8 cellular contexts compared by ENCODE assay signal in genomic region chr2:46062637-46063412, GRCh38.
DNase-seq lines count a peak whose midpoint lies in the region; ATAC-seq, FAIRE-seq and TF ChIP-seq lines count a peak whose summit lies in the region.

No MANE protein-coding gene starts in this region.

- H3K4me3 ChIP-seq in bronchial epithelial cell (ENCODE audit: low read depth, low read length) = no peak overlapping the region
- H3K4me3 ChIP-seq in kidney (ENCODE audit: low read length in 2 of 2) = no peak overlapping the region

- H3K36me3 Mint-ChIP-seq in WTC11 = no peaks in the 10 kb centered on the region

- peak overlapping the region in 1 of 2 donors; percentile 59 for H3K9ac ChIP-seq in kidney (ENCODE audit: low read length in 2 of 2)

- CTCF ChIA-PET in WTC11 (lab: Charles Lee) = interaction anchor here (0.6 to 2.8 kb wide), 65 partner anchors 9 to 814 kb away, joined by 3 to 41 read pairs (median 4); partner anchors contain the start of gene EPAS1

- H3K27ac ChIP-seq in kidney (ENCODE audit: low read depth in 2 of 2, low read length in 2 of 2) = peak overlapping the region; percentile 23 to 65

- no peak for FAIRE-seq in bronchial epithelial cell (lab: Jason Lieb, UNC)
- FAIRE-seq in kidney (lab: Jason Lieb, UNC) = no peak

- H3K4me1 Mint-ChIP-seq in WTC11 = peaks cover 12% of the 10 kb centered on the region

- no peaks in the 10 kb centered on the region for H3K27me3 ChIP-seq in bronchial epithelial cell (ENCODE audit: control insufficient read depth, insufficient read depth, low read length)

- no peaks in the 10 kb centered on the region for H3K27me3 Mint-ChIP-seq in WTC11 (ENCODE audit: low read depth)

- ATAC-seq in WTC11 = peak; percentile 84
- no peak for ATAC-seq in GM18520 (IDR thresholded peaks at IDR 0.05; ENCODE audit: unreplicated experiment)

- peaks cover 7 to 12% of the 10 kb centered on the region in 2 donors for H3K4me1 ChIP-seq in kidney (ENCODE audit: control insufficient read depth in 1 of 2, insufficient read depth in 1 of 2, low read depth in 1 of 2, low read length in 2 of 2)

- no peaks in the 10 kb centered on the region for H3K9me3 Mint-ChIP-seq in WTC11

- POLR2A ChIA-PET in WTC11 (lab: Charles Lee) = interaction anchor here (0.6 to 1.3 kb wide), 4 partner anchors 25 to 284 kb away, joined by 3 to 4 read pairs (median 3); no protein-coding TSS in a partner anchor

- peak; percentile 75 for TF ChIP-seq CTCF in WTC11 (IDR thresholded peaks at IDR 0.05)
- TF ChIP-seq CTCF in bronchial epithelial cell (IDR thresholded peaks at IDR 0.05; ENCODE audit: insufficient read depth, low read length, severe bottlenecking) = peak; percentile 83
- TF ChIP-seq CTCF in kidney (IDR thresholded peaks at IDR 0.05; ENCODE audit: borderline replicate concordance, extremely low read depth, insufficient read depth) = peak; percentile 88

- H3K27ac Mint-ChIP-seq in WTC11 = peak overlapping the region; percentile 46; the same call in 1 of the 2 replicates

- no peaks in the 10 kb centered on the region for H3K9me3 ChIP-seq in kidney (ENCODE audit: control insufficient read depth in 1 of 2, low read length in 2 of 2)

- DNase-seq in 8988T (peak; percentile 40), GM19238 (ENCODE audit: insufficient read length, low spot score) (peak; percentile 37), NCI-H2196 (lab: John Stamatoyannopoulos, UW; ENCODE audit: unreplicated experiment) (peak; percentile 90), WTC11 (ENCODE audit: low spot score) (peak; percentile 90), bronchial epithelial cell (ENCODE audit: low read depth) (peak; percentile 68), kidney (no peak)
- DNase-seq in stimulated activated CD4-positive, alpha-beta T cell treated with anti-CD3 and anti-CD28 coated beads, Interleukin-1b, Interleukin-23, amount 100 ng/mL, for 24 hours (ENCODE audit: low read depth in 4 of 4, low spot score in 1 of 4) = peak; percentile 39 to 57 (median 52)

- H3K36me3 ChIP-seq in bronchial epithelial cell (ENCODE audit: control insufficient read depth, insufficient read depth, low read length) (no peaks in the 10 kb centered on the region), kidney (ENCODE audit: control insufficient read depth in 1 of 2, insufficient read depth in 2 of 2, low read length in 2 of 2) (no peaks in the 10 kb centered on the region)

- H3K4me3 Mint-ChIP-seq in WTC11 = no peak overlapping the region

- intact Hi-C loops in kidney (cut with DNase I) = loop anchor here (10.0 kb wide), 1 partner anchor 302 kb away; no protein-coding TSS in a partner anchor

TF ChIP-seq in WTC11, 78 proteins besides CTCF, POLR2A, EP300 and RAD21:
- no peak for TF ChIP-seq NR2C2 (CRISPR knock-in tag; IDR thresholded peaks at IDR 0.05)
- TF ChIP-seq GABPB1 (CRISPR knock-in tag; IDR thresholded peaks at IDR 0.05) = 0 out of 2 replicates have a peak, but pooled peaks have one; percentile 64
